Comparison of ENCODE assay signal across 8 cellular contexts in the genomic region with DNA sequence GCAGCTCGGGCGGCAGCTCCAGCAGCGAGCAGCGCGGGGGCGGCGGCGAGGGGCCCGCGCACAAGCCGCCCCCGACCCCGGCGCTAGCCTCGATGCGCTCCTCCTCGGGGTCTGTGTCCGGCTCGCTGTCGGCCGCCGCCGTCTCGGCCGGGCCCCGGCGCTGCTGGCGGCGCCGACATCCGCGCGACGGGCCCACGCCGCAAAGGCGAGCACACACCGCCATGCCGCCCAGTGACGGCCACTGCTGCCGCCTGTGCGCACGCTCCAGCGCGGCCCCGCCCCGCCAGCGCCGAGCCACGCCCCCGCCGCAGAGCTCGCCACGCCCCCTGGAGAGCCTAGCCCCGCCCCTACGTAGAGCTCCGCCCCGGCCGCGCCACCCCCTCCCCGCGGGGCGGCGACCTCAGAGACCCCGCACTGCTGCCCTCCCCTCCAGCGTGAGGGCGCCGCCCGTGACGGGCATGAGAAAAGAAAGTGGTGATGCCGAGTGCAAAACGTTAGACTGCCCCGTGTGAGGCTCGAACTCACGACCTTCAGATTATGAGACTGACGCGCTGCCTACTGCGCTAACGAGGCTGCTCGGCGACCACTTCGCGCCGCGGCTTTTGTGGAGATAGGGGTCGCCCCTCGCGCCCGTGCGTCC. TPM values are rescaled to one million over a fixed set of nuclear protein-coding genes. Genes with fewer than 3 reads are reported as not detected.
DNase-seq lines count a peak whose midpoint lies in the region; ATAC-seq and TF ChIP-seq lines count a peak whose summit lies in the region.

A gene with protein sequence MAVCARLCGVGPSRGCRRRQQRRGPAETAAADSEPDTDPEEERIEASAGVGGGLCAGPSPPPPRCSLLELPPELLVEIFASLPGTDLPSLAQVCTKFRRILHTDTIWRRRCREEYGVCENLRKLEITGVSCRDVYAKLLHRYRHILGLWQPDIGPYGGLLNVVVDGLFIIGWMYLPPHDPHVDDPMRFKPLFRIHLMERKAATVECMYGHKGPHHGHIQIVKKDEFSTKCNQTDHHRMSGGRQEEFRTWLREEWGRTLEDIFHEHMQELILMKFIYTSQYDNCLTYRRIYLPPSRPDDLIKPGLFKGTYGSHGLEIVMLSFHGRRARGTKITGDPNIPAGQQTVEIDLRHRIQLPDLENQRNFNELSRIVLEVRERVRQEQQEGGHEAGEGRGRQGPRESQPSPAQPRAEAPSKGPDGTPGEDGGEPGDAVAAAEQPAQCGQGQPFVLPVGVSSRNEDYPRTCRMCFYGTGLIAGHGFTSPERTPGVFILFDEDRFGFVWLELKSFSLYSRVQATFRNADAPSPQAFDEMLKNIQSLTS (minus strand): TSS at position 255 of the 640 bp plus-strand sequence. CDS start 32 bp downstream, at position 223.

- H3K9me3 Mint-ChIP-seq in chondrocyte (ENCODE audit: low read depth), result no peaks in the 10 kb centered on the region

- TF ChIP-seq CTCF in chondrocyte (IDR thresholded peaks at IDR 0.05), result no peak

- peaks cover 55% of the 10 kb centered on the region for H3K4me1 Mint-ChIP-seq in chondrocyte (ENCODE audit: low read depth)

- H3K36me3 Mint-ChIP-seq in chondrocyte (ENCODE audit: low read depth), result no peaks in the 10 kb centered on the region

- peak within 1 kb of the TSS; percentile 95 for H3K27ac Mint-ChIP-seq in chondrocyte (ENCODE audit: unreplicated experiment)

- H3K27me3 Mint-ChIP-seq in chondrocyte (ENCODE audit: low read depth), result no peaks in the 10 kb centered on the region

- in situ Hi-C loops in ACHN (cut with HindIII; ENCODE audit: low pct_ligation_motif_present, low pct_unique_long_range_greater_than_20kb, low sequenced_read_pairs), result no loop called here

- DNase-seq in ACHN (peak; percentile 90), NCI-H345 treated with DMSO at 0.1 percent for 48 hours (lab: John Stamatoyannopoulos, UW; ENCODE audit: unreplicated experiment) (peak; percentile 76), chondrocyte (ENCODE audit: low spot score) (peak; percentile 96), kidney tubule cell (ENCODE audit: low spot score) (peak; percentile 96)
- peak; percentile 89 to 93 for DNase-seq in activated CD4-positive, alpha-beta T cell treated with anti-CD3 and anti-CD28 coated beads for 24 hours (ENCODE audit: low read depth in 2 of 2)
- peak; percentile 82 to 92 (median 87) for DNase-seq in stimulated activated CD4-positive, alpha-beta T cell treated with anti-CD3 and anti-CD28 coated beads, Interleukin-1b, Interleukin-23, amount 100 ng/mL, for 24 hours (ENCODE audit: low read depth in 4 of 4, low spot score in 1 of 4)

- ATAC-seq in GM18861 (IDR thresholded peaks at IDR 0.05; ENCODE audit: unreplicated experiment) (peak; percentile 35), HG03103 (IDR thresholded peaks at IDR 0.05; ENCODE audit: low read depth, unreplicated experiment) (peak; percentile 40)

- peak within 1 kb of the TSS; percentile 85 for H3K4me3 Mint-ChIP-seq in chondrocyte (ENCODE audit: unreplicated experiment)

RNA-seq across cellular contexts. Expression of the gene that starts here (rescaled TPM):
- total RNA-seq in chondrocyte, result 30.3 to 37.2 TPM (median 30.6 TPM) in 3 replicates

Comparison
In these comparisons a context has a peak if more than half of its experiments do, and no peak if none do; other contexts are left out.
1. Peak in every context shown above with its lines: DNase-seq and ATAC-seq.